ENCODE assay signal across 1 cellular context in genomic region chr11:114256898-114257286, GRCh38.
TF ChIP-seq lines count a peak whose summit lies in the region.

No MANE protein-coding gene starts in this region.

TF ChIP-seq in WTC11, 78 proteins besides CTCF, POLR2A, EP300 and RAD21 (continued from another document):
- TF ChIP-seq FOXK1 (CRISPR knock-in tag; IDR thresholded peaks at IDR 0.05) (no peak), AR (CRISPR knock-in tag; IDR thresholded peaks at IDR 0.05) (no peak), ZNF121 (CRISPR knock-in tag; IDR thresholded peaks at IDR 0.05) (no peak), IRF1 (CRISPR knock-in tag; IDR thresholded peaks at IDR 0.05) (no peak), MLX (CRISPR knock-in tag; IDR thresholded peaks at IDR 0.05) (no peak)
- TF ChIP-seq, protein P1, sequence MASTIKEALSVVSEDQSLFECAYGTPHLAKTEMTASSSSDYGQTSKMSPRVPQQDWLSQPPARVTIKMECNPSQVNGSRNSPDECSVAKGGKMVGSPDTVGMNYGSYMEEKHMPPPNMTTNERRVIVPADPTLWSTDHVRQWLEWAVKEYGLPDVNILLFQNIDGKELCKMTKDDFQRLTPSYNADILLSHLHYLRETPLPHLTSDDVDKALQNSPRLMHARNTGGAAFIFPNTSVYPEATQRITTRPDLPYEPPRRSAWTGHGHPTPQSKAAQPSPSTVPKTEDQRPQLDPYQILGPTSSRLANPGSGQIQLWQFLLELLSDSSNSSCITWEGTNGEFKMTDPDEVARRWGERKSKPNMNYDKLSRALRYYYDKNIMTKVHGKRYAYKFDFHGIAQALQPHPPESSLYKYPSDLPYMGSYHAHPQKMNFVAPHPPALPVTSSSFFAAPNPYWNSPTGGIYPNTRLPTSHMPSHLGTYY (CRISPR knock-in tag; IDR thresholded peaks at IDR 0.05) = no peak
